ENCODE assay signal across 22 cellular contexts in genomic region chr3:110384601-110385000, GRCh38.
A peak's percentile ranks its signal among the peaks of the same experiment; 100 is the strongest.
DNase-seq lines count a peak whose midpoint lies in the region; ATAC-seq and TF ChIP-seq lines count a peak whose summit lies in the region.
"Had no signal": no experiment of that assay in that cellular context is flagged by ENCODE, and none has a peak within 500 bp of the region (broad histone marks: within the 10 kb centered on the region; RNA-seq: fewer than 3 reads in every experiment).

No MANE protein-coding gene starts in this region.

- H3K4me1 Mint-ChIP-seq in chondrocyte (ENCODE audit: low read depth) (peaks cover 20% of the 10 kb centered on the region), glutamatergic neuron (ENCODE audit: low read depth, unreplicated experiment) (no peaks in the 10 kb centered on the region)

- H2AFZ ChIP-seq in mesenchymal stem cell (ENCODE audit: low read depth, low read length), result no peak overlapping the region
- H2AFZ ChIP-seq: GM23338 had no signal

- no peak overlapping the region for H3K27ac ChIP-seq in AG04450 (ENCODE audit: low read depth, low read length)
- no peak overlapping the region for H3K27ac ChIP-seq in mesenchymal stem cell (ENCODE audit: low read length, poor library complexity, severe bottlenecking)
- no peak overlapping the region for H3K27ac ChIP-seq in esophagus squamous epithelium
- H3K27ac ChIP-seq in WERI-Rb-1, result no peak overlapping the region
- H3K27ac ChIP-seq: upper lobe of right lung had no signal

- no peak overlapping the region for H2BK120ac ChIP-seq in mesenchymal stem cell (ENCODE audit: low read depth, low read length)

- H2BK15ac ChIP-seq in mesenchymal stem cell (ENCODE audit: low read depth, poor library complexity, severe bottlenecking), result no peak overlapping the region

- no peak overlapping the region for H3K4me3 ChIP-seq in AG04450 (ENCODE audit: low read depth, low read length)
- no peak overlapping the region for H3K4me3 ChIP-seq in mesenchymal stem cell (ENCODE audit: insufficient read depth in 1 of 2, low read depth in 1 of 2, low read length in 2 of 2)
- no peak overlapping the region for H3K4me3 ChIP-seq in esophagus squamous epithelium
- no peak overlapping the region for H3K4me3 ChIP-seq in WERI-Rb-1 (ENCODE audit: low read depth, low read length)
- H3K4me3 ChIP-seq: ascending aorta, GM23338, upper lobe of right lung had no signal

- H2BK5ac ChIP-seq in mesenchymal stem cell (ENCODE audit: low read depth, low read length, poor library complexity, severe bottlenecking), result no peak overlapping the region

- H3K23ac ChIP-seq in mesenchymal stem cell (ENCODE audit: low read length in 2 of 2), result no peak overlapping the region

- H3K27me3 ChIP-seq in AG04450 (ENCODE audit: control insufficient read depth, insufficient read depth, low read length) (no peaks in the 10 kb centered on the region), mesenchymal stem cell (ENCODE audit: control insufficient read depth in 1 of 2, insufficient read depth in 1 of 2, low read length in 2 of 2) (no peaks in the 10 kb centered on the region), esophagus squamous epithelium (no peaks in the 10 kb centered on the region), WERI-Rb-1 (ENCODE audit: insufficient read depth, low read depth, severe bottlenecking) (no peaks in the 10 kb centered on the region)
- H3K27me3 ChIP-seq: ascending aorta, upper lobe of right lung had no signal

- CTCF ChIA-PET in AG04450 (lab: Charles Lee), result no interaction called here

- WGBS in mesenchymal stem cell, result no CpG with 5 or more reads among the region's 3 CpGs
- WGBS in esophagus squamous epithelium, 2 donors, result 54 to 57% methylated on average over 3 of the region's 3 CpGs

- H3K9me3 ChIP-seq in AG04450 (ENCODE audit: control insufficient read depth, insufficient read depth, low read length), result no peaks in the 10 kb centered on the region
- H3K9me3 ChIP-seq in mesenchymal stem cell (ENCODE audit: control insufficient read depth, low read length), result no peaks in the 10 kb centered on the region
- H3K9me3 ChIP-seq in esophagus squamous epithelium, result no peaks in the 10 kb centered on the region
- no peaks in the 10 kb centered on the region for H3K9me3 ChIP-seq in WERI-Rb-1 (ENCODE audit: severe bottlenecking)
- H3K9me3 ChIP-seq: ascending aorta, upper lobe of right lung had no signal

- H3K27ac Mint-ChIP-seq in chondrocyte (ENCODE audit: unreplicated experiment), result peak overlapping the region; percentile 62
- H3K27ac Mint-ChIP-seq in glutamatergic neuron (ENCODE audit: unreplicated experiment), result no peak overlapping the region
- H3K27ac Mint-ChIP-seq: dendritic cell treated with granulocyte-macrophage colony-stimulating factor and Interleukin-4, amounts not matched to agents 40 ng/mL and 50 ng/mL, for 4 days; GM23338 had no signal

- H4K8ac ChIP-seq in mesenchymal stem cell (ENCODE audit: low read length), result no peak overlapping the region

- H3K9me3 Mint-ChIP-seq in chondrocyte (ENCODE audit: low read depth) (no peaks in the 10 kb centered on the region), glutamatergic neuron (ENCODE audit: unreplicated experiment) (no peaks in the 10 kb centered on the region)
- H3K9me3 Mint-ChIP-seq: dendritic cell treated with granulocyte-macrophage colony-stimulating factor and Interleukin-4, amounts not matched to agents 40 ng/mL and 50 ng/mL, for 4 days; GM23338; neural crest cell had no signal

- H3K36me3 Mint-ChIP-seq in chondrocyte (ENCODE audit: low read depth), result no peaks in the 10 kb centered on the region
- no peaks in the 10 kb centered on the region for H3K36me3 Mint-ChIP-seq in glutamatergic neuron (ENCODE audit: unreplicated experiment)

- ATAC-seq in HG03139 (IDR thresholded peaks at IDR 0.05; ENCODE audit: unreplicated experiment), result no peak
- ATAC-seq: GM23338, right cardiac atrium, upper lobe of right lung had no signal

- no peak overlapping the region for H3K4ac ChIP-seq in mesenchymal stem cell (ENCODE audit: low read depth in 1 of 2, low read length in 2 of 2)

- H3K18ac ChIP-seq in mesenchymal stem cell (ENCODE audit: low read depth in 1 of 2, low read length in 2 of 2), result no peak overlapping the region

- H4K91ac ChIP-seq in mesenchymal stem cell (ENCODE audit: low read length), result no peak overlapping the region

- POLR2A ChIA-PET in AG04450 (lab: Yijun Ruan, JAX), result no interaction called here

- H3K4me1 ChIP-seq in mesenchymal stem cell (ENCODE audit: control insufficient read depth, insufficient read depth, low read depth, low read length) (peaks cover 2% of the 10 kb centered on the region), esophagus squamous epithelium (no peaks in the 10 kb centered on the region)
- H3K4me1 ChIP-seq: ascending aorta, upper lobe of right lung had no signal

- H3K27me3 Mint-ChIP-seq in chondrocyte (ENCODE audit: low read depth), result no peaks in the 10 kb centered on the region
- H3K27me3 Mint-ChIP-seq in glutamatergic neuron (ENCODE audit: unreplicated experiment), result no peaks in the 10 kb centered on the region
- H3K27me3 Mint-ChIP-seq: dendritic cell treated with granulocyte-macrophage colony-stimulating factor and Interleukin-4, amounts not matched to agents 40 ng/mL and 50 ng/mL, for 4 days had no signal

- TF ChIP-seq CTCF in AG04450 (IDR thresholded peaks at IDR 0.05; ENCODE audit: low read depth, low read length) (no peak), chondrocyte (IDR thresholded peaks at IDR 0.05) (no peak), glutamatergic neuron (IDR thresholded peaks at IDR 0.05; ENCODE audit: partially characterized antibody, unreplicated experiment) (no peak), esophagus squamous epithelium (IDR thresholded peaks at IDR 0.05) (no peak), WERI-Rb-1 (IDR thresholded peaks at IDR 0.05; ENCODE audit: low read depth, low read length) (no peak)

- no peak overlapping the region for H3K9ac ChIP-seq in mesenchymal stem cell (ENCODE audit: low read length)

- H3K79me1 ChIP-seq in mesenchymal stem cell (replicated peaks; ENCODE audit: low read length, poor library complexity, severe bottlenecking), result no peaks in the 10 kb centered on the region

- intact Hi-C loops in esophagus squamous epithelium (cut with DNase I), result no loop called here

- peak; percentile 51 for DNase-seq in AG04450 (ENCODE audit: low read depth, low spot score)
- peak; percentile 17 for DNase-seq in HT1080 (ENCODE audit: low read depth)
- DNase-seq in chondrocyte (ENCODE audit: low spot score), result no peak
- peak; percentile 49 for DNase-seq in mesenchymal stem cell
- DNase-seq in glutamatergic neuron, result no peak
- DNase-seq in esophagus squamous epithelium (lab: John Stamatoyannopoulos, UW), result no peak
- no peak for DNase-seq in WERI-Rb-1
- DNase-seq: activated CD4-positive, alpha-beta T cell treated with anti-CD3 and anti-CD28 coated beads, Interleukin-2, amount 50 U/mL, for 1 hour; activated naive CD4-positive, alpha-beta T cell treated with Interleukin-2 at 50 U/mL for 16 hours; Calu3; GF-D8; KG1; midbrain; NCI-H1105 treated with DMSO at 0.1 percent for 48 hours; NCI-H69; right cardiac atrium; upper lobe of right lung had no signal

- no peak overlapping the region for H3K14ac ChIP-seq in mesenchymal stem cell (ENCODE audit: low read length in 2 of 2)

- no peak overlapping the region for H2AK5ac ChIP-seq in mesenchymal stem cell (ENCODE audit: low read length, severe bottlenecking)

- H3K4me2 ChIP-seq in mesenchymal stem cell (ENCODE audit: low read length, poor library complexity, severe bottlenecking), result no peak overlapping the region
- H3K4me2 ChIP-seq: GM23338 had no signal

- H3K4me3 Mint-ChIP-seq in chondrocyte (ENCODE audit: unreplicated experiment) (no peak overlapping the region), glutamatergic neuron (ENCODE audit: unreplicated experiment) (no peak overlapping the region)
- H3K4me3 Mint-ChIP-seq: dendritic cell treated with granulocyte-macrophage colony-stimulating factor and Interleukin-4, amounts not matched to agents 40 ng/mL and 50 ng/mL, for 4 days; GM23338; neural crest cell had no signal

- TF ChIP-seq POLR2A in esophagus squamous epithelium (IDR thresholded peaks at IDR 0.05), result no peak

- no peak overlapping the region for H2BK12ac ChIP-seq in mesenchymal stem cell (ENCODE audit: low read length in 2 of 2)

- H3K36me3 ChIP-seq in mesenchymal stem cell (ENCODE audit: control insufficient read depth in 1 of 2, insufficient read depth in 2 of 2, low read depth in 1 of 2, low read length in 2 of 2), result no peaks in the 10 kb centered on the region
- H3K36me3 ChIP-seq in esophagus squamous epithelium, result no peaks in the 10 kb centered on the region
- H3K36me3 ChIP-seq in WERI-Rb-1, result no peaks in the 10 kb centered on the region
- H3K36me3 ChIP-seq: ascending aorta, upper lobe of right lung had no signal

Comparison
In these comparisons a context has a peak if more than half of its experiments do, and no peak if none do; other contexts are left out.
1. DNase-seq: peak in AG04450 (single experiment), HT1080 (single experiment) and mesenchymal stem cell (single experiment); none in chondrocyte (single experiment), glutamatergic neuron (single experiment), esophagus squamous epithelium (single experiment) and WERI-Rb-1 (single experiment).